Comparison of ENCODE assay signal across 28 cellular contexts in the genomic region with DNA sequence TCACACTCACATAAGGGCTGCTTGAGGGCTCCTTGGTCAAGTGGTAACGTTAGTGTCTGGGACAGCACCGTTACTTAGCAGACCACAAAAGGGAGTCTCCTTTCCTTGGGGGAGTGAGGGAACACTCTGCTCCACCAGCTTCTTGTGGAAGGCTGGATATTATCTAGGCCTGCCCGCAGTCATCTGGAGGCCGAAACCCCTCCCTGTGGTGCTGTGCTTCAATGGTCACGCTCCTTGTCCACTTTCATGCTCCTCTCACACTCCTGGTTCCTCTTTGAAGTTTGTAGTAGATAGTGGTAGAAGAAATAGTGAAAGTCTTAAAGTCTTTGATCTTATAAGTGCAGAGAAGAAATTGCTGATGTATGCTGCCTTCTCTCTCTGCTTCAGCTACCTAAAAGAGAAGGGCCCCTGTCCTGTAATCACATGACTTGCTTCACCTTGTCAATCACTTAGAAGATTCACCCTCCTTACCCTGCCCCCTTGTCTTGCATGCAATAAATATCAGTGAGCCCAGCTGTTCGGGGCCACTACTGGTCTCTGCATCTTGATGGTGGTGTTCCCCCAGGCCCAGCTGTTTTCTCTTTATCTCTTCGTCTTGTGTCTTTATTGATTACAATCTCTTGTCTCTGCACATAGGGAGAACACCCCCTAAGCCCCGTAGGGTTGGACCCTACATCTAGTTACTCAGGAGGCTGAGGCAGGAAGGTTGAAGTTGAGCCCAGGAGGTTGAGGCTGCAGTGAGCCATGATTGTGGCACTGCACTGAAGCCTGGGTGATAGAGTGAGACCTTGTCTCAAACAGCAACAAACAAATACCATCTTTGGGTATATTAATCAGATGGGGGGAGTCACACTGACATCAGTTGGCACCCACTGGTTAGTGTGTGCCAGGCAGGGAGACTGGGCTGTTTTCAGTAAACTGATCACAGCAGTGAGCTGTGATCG. TPM values are rescaled to one million over a fixed set of nuclear protein-coding genes. Genes with fewer than 3 reads are reported as not detected.
DNase-seq lines count a peak whose midpoint lies in the region; ATAC-seq and TF ChIP-seq lines count a peak whose summit lies in the region.
"Had no signal": no experiment of that assay in that cellular context is flagged by ENCODE, and none has a peak within 500 bp of the region (broad histone marks: within the 10 kb centered on the region; RNA-seq: fewer than 3 reads in every experiment).

No MANE protein-coding gene starts in this region.

- TF ChIP-seq CTCF in cardiac muscle cell (IDR thresholded peaks at IDR 0.05; ENCODE audit: low read depth, low read length) = no peak
- TF ChIP-seq CTCF in left ventricle myocardium inferior (IDR thresholded peaks at IDR 0.05; ENCODE audit: borderline replicate concordance) = no peak
- no peak for TF ChIP-seq CTCF in WTC11 (IDR thresholded peaks at IDR 0.05)
- no peak for TF ChIP-seq CTCF in A673 (conservative IDR thresholded peaks at IDR 0.05; ENCODE audit: low read depth, low read length)

- DNase-seq in cardiac muscle cell (ENCODE audit: low read depth in 1 of 2, low spot score in 1 of 2) (no peak), left ventricle myocardium inferior (no peak), WTC11 (ENCODE audit: low spot score) (no peak), memory B cell (ENCODE audit: low spot score in 2 of 2) (no peak), A673 (ENCODE audit: low spot score) (no peak), activated gamma-delta T cell treated with Interleukin-2 at 50 U/mL for 16 hours (no peak)
- DNase-seq in stimulated activated CD4-positive, alpha-beta T cell treated with anti-CD3 and anti-CD28 coated beads, Interleukin-4, amount 100 ng/mL, for 1 hour = no peak
- DNase-seq: activated CD4-positive, alpha-beta memory T cell treated with anti-CD3 and anti-CD28 coated beads for 36 hours; activated CD4-positive, alpha-beta T cell treated with anti-CD3 and anti-CD28 coated beads for 1 hour; activated naive CD4-positive, alpha-beta T cell treated with anti-CD3 and anti-CD28 coated beads, Interleukin-2, amount 50 U/mL, for 16 hours; effector memory CD4-positive, alpha-beta T cell; glutamatergic neuron; left ventricle myocardium superior; midbrain; naive B cell; NCI-H146; NCI-H226; NCI-H69; occipital lobe; PC-3; SK-N-SH; stimulated activated CD4-positive, alpha-beta T cell treated with anti-CD3 and anti-CD28 coated beads, Interleukin-4, amount 100 ng/mL, for 4 hours had no signal

- CTCF ChIA-PET in WTC11 (lab: Charles Lee) = interaction anchor here (1.2 kb wide), 1 partner anchor 9 kb away, joined by 3 read pairs; no protein-coding TSS in a partner anchor
- CTCF ChIA-PET in A673 (lab: Charles Lee) = no interaction called here

- intact Hi-C loops in left ventricle myocardium inferior (cut with micrococcal nuclease) (no loop called here), A673 (cut with micrococcal nuclease; ENCODE audit: unreplicated experiment) (no loop called here)

- POLR2A ChIA-PET in WTC11 (lab: Charles Lee) (no interaction called here), A673 (lab: Charles Lee; ENCODE audit: low non-redundant PET) (no interaction called here)

- ATAC-seq in WTC11 (no peak), memory B cell (ENCODE audit: low read depth) (no peak), GM21423 (IDR thresholded peaks at IDR 0.05; ENCODE audit: unreplicated experiment) (no peak)
- ATAC-seq: A549, HCT116, HepG2, left ventricle myocardium superior, PC-3 had no signal

- H3K27ac ChIP-seq in cardiac muscle cell = peak overlapping the region; percentile 63
- no peak overlapping the region for H3K27ac ChIP-seq in left ventricle myocardium inferior (replicated peaks)
- no peak overlapping the region for H3K27ac ChIP-seq in A673 (ENCODE audit: low read depth, low read length, poor library complexity, severe bottlenecking)
- H3K27ac ChIP-seq: A549, suprapubic skin had no signal

- H3K27me3 ChIP-seq in cardiac muscle cell (no peaks in the 10 kb centered on the region), left ventricle myocardium inferior (ENCODE audit: low read depth) (no peaks in the 10 kb centered on the region), A673 (replicated peaks; ENCODE audit: insufficient read depth, low read depth, low read length, poor library complexity) (no peaks in the 10 kb centered on the region)
- H3K27me3 ChIP-seq: suprapubic skin had no signal

- H3K4me1 ChIP-seq in cardiac muscle cell (ENCODE audit: low read depth) (peaks cover 7% of the 10 kb centered on the region), left ventricle myocardium inferior (peaks cover 14% of the 10 kb centered on the region), A673 (ENCODE audit: insufficient read depth, low read length, poor library complexity, severe bottlenecking) (peaks cover 3% of the 10 kb centered on the region)
- H3K4me1 ChIP-seq: A549, suprapubic skin had no signal

- H3K4me1 Mint-ChIP-seq in WTC11 = peaks cover 7% of the 10 kb centered on the region
- H3K4me1 Mint-ChIP-seq in memory B cell = peaks cover 9% of the 10 kb centered on the region

- H3K9me3 ChIP-seq in cardiac muscle cell (ENCODE audit: low read depth) = no peaks in the 10 kb centered on the region
- no peaks in the 10 kb centered on the region for H3K9me3 ChIP-seq in left ventricle myocardium inferior (replicated peaks)
- H3K9me3 ChIP-seq in A673 (ENCODE audit: low read depth, low read length, poor library complexity, severe bottlenecking) = no peaks in the 10 kb centered on the region
- H3K9me3 ChIP-seq: A549, SK-N-SH, suprapubic skin had no signal

- H3K36me3 ChIP-seq in cardiac muscle cell = peaks cover 4% of the 10 kb centered on the region
- H3K36me3 ChIP-seq in left ventricle myocardium inferior = peaks cover 28% of the 10 kb centered on the region
- H3K36me3 ChIP-seq in A673 (ENCODE audit: insufficient read depth, low read length, poor library complexity, severe bottlenecking) = peaks cover 19% of the 10 kb centered on the region

- H3K36me3 Mint-ChIP-seq in WTC11 = peaks cover 14% of the 10 kb centered on the region
- peaks cover 12% of the 10 kb centered on the region for H3K36me3 Mint-ChIP-seq in memory B cell

- no peak overlapping the region for H3K4me3 ChIP-seq in cardiac muscle cell
- H3K4me3 ChIP-seq in left ventricle myocardium inferior = no peak overlapping the region
- no peak overlapping the region for H3K4me3 ChIP-seq in A673 (ENCODE audit: low read depth, low read length, poor library complexity, severe bottlenecking)
- H3K4me3 ChIP-seq: A549, suprapubic skin had no signal

- no TSS peak for BruUV-seq in A673 (replicated peaks; lab: Mats Ljungman, UMichigan)

- H3K27me3 Mint-ChIP-seq in WTC11 (ENCODE audit: low read depth) (no peaks in the 10 kb centered on the region), memory B cell (no peaks in the 10 kb centered on the region)
- H3K27me3 Mint-ChIP-seq: activated CD4-positive, alpha-beta memory T cell treated with anti-CD3 and anti-CD28 coated beads for 36 hours; naive B cell had no signal

- no peak overlapping the region for H3K4me3 Mint-ChIP-seq in WTC11
- no peak overlapping the region for H3K4me3 Mint-ChIP-seq in memory B cell
- H3K4me3 Mint-ChIP-seq: activated CD4-positive, alpha-beta memory T cell treated with anti-CD3 and anti-CD28 coated beads for 36 hours; activated T-helper 1 cell treated with anti-CD3 and anti-CD28 coated beads, Interleukin-12 subunit alpha, Interleukin-12 subunit beta, Interleukin-2, Interleukin-4 antibody, amounts not matched to agents 30 ng/mL and 10 ng/mL and 1 ng/mL, durations not matched to agents 14 hours and 24 hours and 36 hours; naive B cell had no signal

- H3K9me3 Mint-ChIP-seq in WTC11 (no peaks in the 10 kb centered on the region), memory B cell (no peaks in the 10 kb centered on the region)
- H3K9me3 Mint-ChIP-seq: activated CD4-positive, alpha-beta memory T cell treated with anti-CD3 and anti-CD28 coated beads for 36 hours; activated T-helper 1 cell treated with anti-CD3 and anti-CD28 coated beads, Interleukin-12 subunit alpha, Interleukin-12 subunit beta, Interleukin-2, Interleukin-4 antibody, amounts not matched to agents 30 ng/mL and 10 ng/mL and 1 ng/mL, durations not matched to agents 14 hours and 24 hours and 36 hours had no signal

- H3K27ac Mint-ChIP-seq in WTC11 (peak overlapping the region; percentile 90; the same call in 1 of the 2 replicates), memory B cell (peak overlapping the region; percentile 58)
- H3K27ac Mint-ChIP-seq: activated CD4-positive, alpha-beta memory T cell treated with anti-CD3 and anti-CD28 coated beads for 36 hours; activated T-helper 1 cell treated with anti-CD3 and anti-CD28 coated beads, Interleukin-12 subunit alpha, Interleukin-12 subunit beta, Interleukin-2, Interleukin-4 antibody, amounts not matched to agents 30 ng/mL and 10 ng/mL and 1 ng/mL, durations not matched to agents 14 hours and 24 hours and 36 hours; naive B cell had no signal

RNA-seq across cellular contexts. Expression of gene MZF1, which starts 11.6 kb away (rescaled TPM):
- total RNA-seq in cardiac muscle cell = 51.1 TPM in 2 replicates
- 25.1 and 34.7 TPM in 2 replicates for polyA plus RNA-seq in cardiac muscle cell
- total RNA-seq in left ventricle myocardium inferior = 10.9 TPM
- 22.2 to 26.2 TPM (median 23.9 TPM) in 3 replicates for total RNA-seq in WTC11 (2021)
- total RNA-seq in A673 (2021) = 18.2 and 20.3 TPM in 2 replicates

RNA-seq across cellular contexts. Expression of gene UBE2M, which starts 26.4 kb away (rescaled TPM):
- total RNA-seq in cardiac muscle cell (70.8 and 79.0 TPM in 2 replicates), left ventricle myocardium inferior (116 TPM), WTC11 (2021) (93.7 to 105 TPM (median 97.1 TPM) in 3 replicates), A673 (2021) (182 and 185 TPM in 2 replicates)
- 169 and 177 TPM in 2 replicates for polyA plus RNA-seq in cardiac muscle cell

RNA-seq across cellular contexts. Expression of gene CHMP2A, which starts 29.9 kb away (rescaled TPM):
- total RNA-seq in cardiac muscle cell (223 and 265 TPM in 2 replicates), left ventricle myocardium inferior (124 TPM), WTC11 (2021) (109 to 126 TPM (median 119 TPM) in 3 replicates), A673 (2021) (57.6 and 69.8 TPM in 2 replicates)
- 247 and 319 TPM in 2 replicates for polyA plus RNA-seq in cardiac muscle cell

RNA-seq across cellular contexts. Expression of gene TRIM28, which starts 40.9 kb away (rescaled TPM):
- total RNA-seq in cardiac muscle cell = 563 and 650 TPM in 2 replicates
- polyA plus RNA-seq in cardiac muscle cell = 303 and 343 TPM in 2 replicates
- 136 TPM for total RNA-seq in left ventricle myocardium inferior
- total RNA-seq in WTC11 (2021) = 1,095 to 1,221 TPM (median 1,108 TPM) in 3 replicates
- 985 and 1,038 TPM in 2 replicates for total RNA-seq in A673 (2021)
